Comparison of ENCODE assay signal across 22 cellular contexts in the genomic region with DNA sequence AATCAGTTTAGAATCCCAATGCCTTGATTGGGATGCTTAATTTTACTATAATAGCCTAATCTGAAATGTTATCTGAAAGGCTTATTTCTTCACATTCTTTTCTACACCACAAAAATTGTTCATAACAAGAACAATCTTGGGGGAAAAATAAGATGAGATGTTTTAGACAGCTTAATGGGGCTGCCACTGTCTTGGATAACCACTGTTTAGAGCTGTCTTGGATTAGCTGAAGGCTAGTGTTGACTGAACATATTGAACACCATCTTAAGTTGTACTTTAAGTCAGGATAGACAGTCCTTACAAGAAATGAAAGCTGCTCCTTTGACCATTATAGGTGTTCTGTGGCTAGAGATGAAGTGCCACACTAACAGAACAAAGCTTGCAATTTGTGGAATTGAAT.
"Had no signal": no experiment of that assay in that cellular context is flagged by ENCODE, and none has a peak within 500 bp of the region (broad histone marks: within the 10 kb centered on the region; RNA-seq: fewer than 3 reads in every experiment).

No MANE protein-coding gene starts in this region.

- H3K4me3 Mint-ChIP-seq: dendritic cell treated with granulocyte-macrophage colony-stimulating factor and Interleukin-4, amounts not matched to agents 40 ng/mL and 50 ng/mL, for 4 days; effector memory CD8-positive, alpha-beta T cell; naive thymus-derived CD4-positive, alpha-beta T cell; nephron progenitor cell had no signal

- H3K27ac Mint-ChIP-seq: dendritic cell treated with granulocyte-macrophage colony-stimulating factor and Interleukin-4, amounts not matched to agents 40 ng/mL and 50 ng/mL, for 4 days; effector memory CD8-positive, alpha-beta T cell; naive thymus-derived CD4-positive, alpha-beta T cell; nephron progenitor cell had no signal

- H3K36me3 ChIP-seq: esophagus muscularis mucosa, gastrocnemius medialis, heart right ventricle, left lung, lower lobe of right lung, neutrophil, stomach had no signal

- H3K27me3 Mint-ChIP-seq: dendritic cell treated with granulocyte-macrophage colony-stimulating factor and Interleukin-4, amounts not matched to agents 40 ng/mL and 50 ng/mL, for 4 days; effector memory CD8-positive, alpha-beta T cell; naive thymus-derived CD4-positive, alpha-beta T cell had no signal

- FAIRE-seq: colon, keratinocyte, small intestine had no signal

- H3K4me1 Mint-ChIP-seq: naive thymus-derived CD4-positive, alpha-beta T cell; nephron progenitor cell had no signal

- ATAC-seq: effector memory CD8-positive, alpha-beta T cell; gastrocnemius medialis; heart right ventricle; left lung; lower lobe of right lung; naive thymus-derived CD4-positive, alpha-beta T cell; sciatic nerve had no signal

- H3K9me3 Mint-ChIP-seq: dendritic cell treated with granulocyte-macrophage colony-stimulating factor and Interleukin-4, amounts not matched to agents 40 ng/mL and 50 ng/mL, for 4 days; nephron progenitor cell had no signal

- H3K27me3 ChIP-seq: esophagus muscularis mucosa, gastrocnemius medialis, heart right ventricle, left lung, neutrophil, stomach had no signal

- H3K4me3 ChIP-seq: esophagus muscularis mucosa, gastrocnemius medialis, heart right ventricle, left lung, lower lobe of right lung, stomach had no signal

- H3K27ac ChIP-seq: epithelial cell of prostate, esophagus muscularis mucosa, gastrocnemius medialis, heart right ventricle, left lung, lower lobe of right lung, neutrophil, stomach had no signal

- H3K36me3 Mint-ChIP-seq: naive thymus-derived CD4-positive, alpha-beta T cell had no signal

- H3K4me1 ChIP-seq: esophagus muscularis mucosa, gastrocnemius medialis, left lung, lower lobe of right lung, stomach had no signal

- DNase-seq: effector memory CD8-positive, alpha-beta T cell; gastrocnemius medialis; heart right ventricle; left lung; lower lobe of right lung; mesendoderm; naive thymus-derived CD4-positive, alpha-beta T cell; nephron progenitor cell; posterior cingulate gyrus; small intestine; stimulated activated CD4-positive, alpha-beta T cell treated with anti-CD3 and anti-CD28 coated beads, Interleukin-12 subunit alpha, Interleukin-12 subunit beta, amount 100 ng/mL, for 4 hours; stimulated activated naive CD4-positive, alpha-beta T cell; stomach; substantia nigra; trophoblast cell had no signal

- H3K9me3 ChIP-seq: esophagus muscularis mucosa, gastrocnemius medialis, heart right ventricle, left lung, lower lobe of right lung, neutrophil, stomach had no signal
